In the genomic region with DNA sequence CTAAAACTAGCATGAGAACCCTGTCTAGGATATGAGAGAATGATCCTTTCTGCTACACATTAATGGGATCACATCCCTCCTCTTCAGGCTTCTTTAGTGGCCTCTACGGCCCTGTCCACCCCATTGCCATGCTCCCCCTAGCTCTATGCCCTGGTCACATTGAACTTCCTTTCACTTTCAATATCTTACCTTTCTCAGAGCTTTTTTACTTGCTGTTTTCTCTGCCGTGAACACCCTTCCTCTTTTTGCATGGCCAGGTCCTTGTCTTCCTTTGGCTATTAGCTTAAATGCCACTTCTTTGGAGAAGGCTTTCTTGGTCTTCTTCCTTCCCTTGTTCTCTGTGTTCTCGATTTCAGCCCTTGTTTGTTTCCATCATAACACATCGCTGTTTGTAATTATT, we compare ENCODE assay signal across 8 cellular contexts.
DNase-seq lines count a peak whose midpoint lies in the region; ATAC-seq and TF ChIP-seq lines count a peak whose summit lies in the region.

No MANE protein-coding gene starts in this region.

- H3K4me3 ChIP-seq in SJSA1 = peak overlapping the region; percentile 21
- H3K4me3 ChIP-seq in gastrocnemius medialis = no peak overlapping the region

- H3K9me3 Mint-ChIP-seq in nephron = no peaks in the 10 kb centered on the region

- no peaks in the 10 kb centered on the region for H3K9me3 ChIP-seq in SJSA1 (replicated peaks)
- no peaks in the 10 kb centered on the region for H3K9me3 ChIP-seq in gastrocnemius medialis

- H3K36me3 Mint-ChIP-seq in nephron (ENCODE audit: low read depth) = no peaks in the 10 kb centered on the region

- intact Hi-C loops in gastrocnemius medialis (cut with DNase I; ENCODE audit: low total_unique reads) = no loop called here

- peak overlapping the region; percentile 3 to 8 (median 7) for H3K27ac Mint-ChIP-seq in nephron

- peak; percentile 47 to 59 for ATAC-seq in activated CD4-positive, CD25-positive, alpha-beta regulatory T cell treated with anti-CD3 and anti-CD28 coated beads, Interleukin-2, amount 50 U/mL, for 24 hours
- ATAC-seq in HG02885 (IDR thresholded peaks at IDR 0.05; ENCODE audit: poor library complexity, unreplicated experiment) = peak; percentile 84
- ATAC-seq in gastrocnemius medialis = no peak

- H3K36me3 ChIP-seq in SJSA1 = no peaks in the 10 kb centered on the region
- no peaks in the 10 kb centered on the region for H3K36me3 ChIP-seq in gastrocnemius medialis

- peaks cover 5% of the 10 kb centered on the region for H3K4me1 Mint-ChIP-seq in nephron

- H3K4me3 Mint-ChIP-seq in nephron = no peak overlapping the region

- H3K27me3 Mint-ChIP-seq in nephron (ENCODE audit: low read depth) = peaks cover 4% of the 10 kb centered on the region

- TF ChIP-seq CTCF in nephron (IDR thresholded peaks at IDR 0.05; ENCODE audit: unreplicated experiment in 3 of 3) = no peak
- no peak for TF ChIP-seq CTCF in gastrocnemius medialis (IDR thresholded peaks at IDR 0.05 in 4 of 5, conservative IDR thresholded peaks at IDR 0.05 in 1 of 5)

- in situ Hi-C loops in gastrocnemius medialis (cut with MboI; ENCODE audit: low sequenced_read_pairs in 4 of 4) = loop anchor here in 2 of 4 donors (10.0 to 25.0 kb wide), 2 partner anchors 519 to 532 kb away; no protein-coding TSS in a partner anchor

- DNase-seq in activated CD4-positive, CD25-positive, alpha-beta regulatory T cell treated with anti-CD3 and anti-CD28 coated beads, Interleukin-2, amount 50 U/mL, for 72 hours = no peak
- peak in 1 of 2 experiments; percentile 19 for DNase-seq in SJSA1 (ENCODE audit: low read depth in 1 of 2, low spot score in 2 of 2)
- DNase-seq in EL = no peak
- no peak for DNase-seq in AG20443 (ENCODE audit: low spot score)
- no peak for DNase-seq in gastrocnemius medialis

- no peaks in the 10 kb centered on the region for H3K4me1 ChIP-seq in SJSA1 (replicated peaks)
- H3K4me1 ChIP-seq in gastrocnemius medialis = no peaks in the 10 kb centered on the region

- H3K27me3 ChIP-seq in SJSA1 (replicated peaks) (no peaks in the 10 kb centered on the region), gastrocnemius medialis (no peaks in the 10 kb centered on the region)

- H3K27ac ChIP-seq in SJSA1 = no peak overlapping the region
- H3K27ac ChIP-seq in gastrocnemius medialis = no peak overlapping the region

- TF ChIP-seq POLR2A in gastrocnemius medialis (IDR thresholded peaks at IDR 0.05) = no peak

Comparison
In these comparisons a context has a peak if more than half of its experiments do, and no peak if none do; other contexts are left out.
1. ATAC-seq: peak in activated CD4-positive, CD25-positive, alpha-beta regulatory T cell treated with anti-CD3 and anti-CD28 coated beads, Interleukin-2, amount 50 U/mL, for 24 hours (2 of 2) and HG02885 (single experiment); none in gastrocnemius medialis (0 of 2).